In the genomic region with DNA sequence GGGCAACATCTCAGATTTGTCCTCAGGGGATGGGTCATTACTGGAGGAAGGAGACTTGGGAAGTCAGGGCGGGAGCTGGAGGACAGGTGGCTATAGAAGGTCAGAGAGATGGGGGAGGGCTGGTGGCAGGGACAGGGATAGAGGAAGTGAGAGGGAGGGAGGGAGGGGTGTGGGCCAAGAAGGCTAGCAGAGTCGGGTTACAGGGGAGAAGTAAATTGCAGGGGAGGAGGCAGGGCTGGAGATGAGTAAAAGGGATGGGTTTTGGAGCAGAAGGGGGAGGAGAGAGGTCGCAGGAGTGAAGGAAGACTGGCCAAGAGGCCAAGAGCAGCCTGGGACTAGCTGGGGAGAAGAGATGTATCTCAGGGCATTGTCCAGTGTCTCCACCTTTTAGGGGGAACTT, we compare ENCODE assay signal across 9 cellular contexts. TPM values are rescaled to one million over a fixed set of nuclear protein-coding genes. Genes with fewer than 3 reads are reported as not detected.
DNase-seq lines count a peak whose midpoint lies in the region; ATAC-seq and TF ChIP-seq lines count a peak whose summit lies in the region.
"Had no signal": no experiment of that assay in that cellular context is flagged by ENCODE, and none has a peak within 500 bp of the region (broad histone marks: within the 10 kb centered on the region; RNA-seq: fewer than 3 reads in every experiment).

No MANE protein-coding gene starts in this region.

- POLR2A ChIA-PET in RWPE1 (lab: Yijun Ruan, JAX; ENCODE audit: low non-redundant PET) = no interaction called here

- H3K36me3 ChIP-seq in thyroid gland = no peaks in the 10 kb centered on the region

- CTCF ChIA-PET in RWPE1 (lab: Yijun Ruan, JAX) = interaction anchor here (1.0 to 1.6 kb wide), 4 partner anchors 9 to 95 kb away, joined by 3 to 5 read pairs (median 4); no protein-coding TSS in a partner anchor

- in situ Hi-C loops in KBM-7 (cut with MboI; ENCODE audit: low pct_unique_long_range_greater_than_20kb, low sequenced_read_pairs) = no loop called here

- no peaks in the 10 kb centered on the region for H3K9me3 ChIP-seq in thyroid gland

- peaks cover 37 to 49% of the 10 kb centered on the region in 2 donors for H3K4me1 ChIP-seq in thyroid gland

- H3K27ac ChIP-seq in RWPE1 (peak overlapping the region; percentile 18; the same call in 1 of the 2 replicates), thyroid gland (no peak overlapping the region)

- no peak for ATAC-seq in HG02938 (IDR thresholded peaks at IDR 0.05; ENCODE audit: unreplicated experiment)

- DNase-seq in DMS53 (lab: John Stamatoyannopoulos, UW) (peak; percentile 77), KBM-7 (peak; percentile 55), RWPE1 (ENCODE audit: low spot score) (peak; percentile 45), kidney tubule cell (ENCODE audit: low spot score) (peak; percentile 17), thyroid gland (no peak), NCI-H1930 (lab: John Stamatoyannopoulos, UW) (no peak)
- no peak for DNase-seq in activated CD4-positive, alpha-beta T cell treated with anti-CD3 and anti-CD28 coated beads, Interleukin-2, amount 50 U/mL, for 4 hours
- DNase-seq: stimulated activated CD4-positive, alpha-beta T cell treated with anti-CD3 and anti-CD28 coated beads, Interleukin-12 subunit alpha, Interleukin-12 subunit beta, amount 100 ng/mL, for 4 hours had no signal

- H3K27me3 ChIP-seq in thyroid gland = no peaks in the 10 kb centered on the region

- intact Hi-C loops in thyroid gland (cut with DNase I) = no loop called here

- WGBS in thyroid gland, 2 donors = 45 to 50% methylated on average over 3 of the region's 3 CpGs

- TF ChIP-seq POLR2A in thyroid gland (IDR thresholded peaks at IDR 0.05) = no peak

- no peak overlapping the region for H3K4me3 ChIP-seq in thyroid gland (replicated peaks in 1 of 3)

- TF ChIP-seq CTCF in RWPE1 (conservative IDR thresholded peaks at IDR 0.05; ENCODE audit: low read depth) (no peak), thyroid gland (IDR thresholded peaks at IDR 0.05) (no peak)

RNA-seq across cellular contexts. Expression of gene LRRC10B, which starts 33.0 kb away (rescaled TPM):
- total RNA-seq in thyroid gland = 1 to 10 TPM in 1 of 4 donors, under 1 TPM in 3; 0.22 to 3.0 (median 0.66) TPM

RNA-seq across cellular contexts. Expression of gene SYT7, which starts 39.3 kb away (rescaled TPM):
- total RNA-seq in thyroid gland = 10 to 100 TPM in 2 of 4 donors, 1 to 10 TPM in 2; 5.2 to 12.6 (median 8.8) TPM

Comparison
In these comparisons a context has a peak if more than half of its experiments do, and no peak if none do; other contexts are left out.
1. DNase-seq: peak in DMS53 (single experiment), KBM-7 (single experiment), RWPE1 (single experiment) and kidney tubule cell (single experiment); none in activated CD4-positive, alpha-beta T cell treated with anti-CD3 and anti-CD28 coated beads, Interleukin-2, amount 50 U/mL, for 4 hours (0 of 2), thyroid gland (0 of 2) and NCI-H1930 (0 of 2).